ENCODE assay signal across 13 cellular contexts in genomic region chr21:29114765-29115164, GRCh38. TPM values are rescaled to one million over a fixed set of nuclear protein-coding genes. Genes with fewer than 3 reads are reported as not detected.
DNase-seq lines count a peak whose midpoint lies in the region; ATAC-seq and TF ChIP-seq lines count a peak whose summit lies in the region.
"Had no signal": no experiment of that assay in that cellular context is flagged by ENCODE, and none has a peak within 500 bp of the region (broad histone marks: within the 10 kb centered on the region; RNA-seq: fewer than 3 reads in every experiment).

No MANE protein-coding gene starts in this region.

- no CpG with 5 or more reads among the region's 4 CpGs for WGBS in mesendoderm (ENCODE audit: extremely low coverage, insufficient coverage, low lambda C conversion rate)

- peak; percentile 91 for DNase-seq in ELF-1 (ENCODE audit: low read depth, low spot score)
- peak; percentile 82 for DNase-seq in LoVo (ENCODE audit: low spot score)
- no peak for DNase-seq in chondrocyte (ENCODE audit: low spot score)
- peak; percentile 75 for DNase-seq in mesendoderm
- no peak for DNase-seq in COR-L47 (lab: John Stamatoyannopoulos, UW)
- no peak for DNase-seq in stimulated activated CD4-positive, alpha-beta T cell treated with anti-CD3 and anti-CD28 coated beads, Interleukin-4, amount 100 ng/mL, for 1 hour
- no peak for DNase-seq in glutamatergic neuron
- DNase-seq: activated T-cell treated with anti-CD3 and anti-CD28 coated beads for 4 hours, esophagus squamous epithelium, NCI-H2171, WERI-Rb-1 had no signal

- H3K4me3 Mint-ChIP-seq in chondrocyte (ENCODE audit: unreplicated experiment) (no peak overlapping the region), glutamatergic neuron (ENCODE audit: unreplicated experiment) (no peak overlapping the region)

- H3K27ac ChIP-seq in mesendoderm (ENCODE audit: low read depth, low read length) = no peak overlapping the region
- H3K27ac ChIP-seq: cardiac muscle cell, esophagus squamous epithelium, WERI-Rb-1 had no signal

- H3K36me3 Mint-ChIP-seq in chondrocyte (ENCODE audit: low read depth) = no peaks in the 10 kb centered on the region
- no peaks in the 10 kb centered on the region for H3K36me3 Mint-ChIP-seq in glutamatergic neuron (ENCODE audit: unreplicated experiment)

- H3K9ac ChIP-seq in mesendoderm (ENCODE audit: low read length) = no peak overlapping the region

- H4K8ac ChIP-seq in mesendoderm (ENCODE audit: low read depth, low read length) = no peak overlapping the region

- H3K79me1 ChIP-seq in mesendoderm (ENCODE audit: low read length) = no peaks in the 10 kb centered on the region

- no peak overlapping the region for H4K5ac ChIP-seq in mesendoderm (ENCODE audit: low read length)

- no peak overlapping the region for H3K4me2 ChIP-seq in mesendoderm (ENCODE audit: low read length)

- H3K4me1 ChIP-seq in mesendoderm (ENCODE audit: control insufficient read depth, low read depth, low read length) = peaks cover 2% of the 10 kb centered on the region
- H3K4me1 ChIP-seq: esophagus squamous epithelium had no signal

- H3K4me3 ChIP-seq in mesendoderm (ENCODE audit: low read length) = no peak overlapping the region
- H3K4me3 ChIP-seq: cardiac muscle cell, esophagus squamous epithelium had no signal

- H3K27me3 Mint-ChIP-seq in chondrocyte (ENCODE audit: low read depth) = no peaks in the 10 kb centered on the region
- no peaks in the 10 kb centered on the region for H3K27me3 Mint-ChIP-seq in glutamatergic neuron (ENCODE audit: unreplicated experiment)

- TF ChIP-seq CTCF in chondrocyte (IDR thresholded peaks at IDR 0.05) (no peak), glutamatergic neuron (IDR thresholded peaks at IDR 0.05; ENCODE audit: partially characterized antibody, unreplicated experiment) (no peak)

- H3K27ac Mint-ChIP-seq in chondrocyte (ENCODE audit: unreplicated experiment) = peak overlapping the region; percentile 53
- H3K27ac Mint-ChIP-seq in glutamatergic neuron (ENCODE audit: unreplicated experiment) = no peak overlapping the region

- no peak overlapping the region for H2BK120ac ChIP-seq in mesendoderm (ENCODE audit: low read depth, low read length)

- no peak for ATAC-seq in HG03571 (IDR thresholded peaks at IDR 0.05; ENCODE audit: unreplicated experiment)

- H3K4ac ChIP-seq in mesendoderm (ENCODE audit: low read depth, low read length) = no peak overlapping the region

- no peak overlapping the region for H3K23ac ChIP-seq in mesendoderm (ENCODE audit: low read length)

- no peak overlapping the region for H2AK5ac ChIP-seq in mesendoderm (ENCODE audit: low read length)

- H3K9me3 Mint-ChIP-seq in chondrocyte (ENCODE audit: low read depth) (no peaks in the 10 kb centered on the region), glutamatergic neuron (ENCODE audit: unreplicated experiment) (peaks cover 2% of the 10 kb centered on the region)

- no peak overlapping the region for H3K56ac ChIP-seq in mesendoderm (ENCODE audit: low read length)

- H3K79me2 ChIP-seq in mesendoderm (ENCODE audit: control insufficient read depth, insufficient read depth, low read length) = no peaks in the 10 kb centered on the region

- no peaks in the 10 kb centered on the region for H3K36me3 ChIP-seq in mesendoderm (ENCODE audit: control insufficient read depth, insufficient read depth, low read length)
- H3K36me3 ChIP-seq: cardiac muscle cell, esophagus squamous epithelium, WERI-Rb-1 had no signal

- H3K4me1 Mint-ChIP-seq in chondrocyte (ENCODE audit: low read depth) (peaks cover 44% of the 10 kb centered on the region), glutamatergic neuron (ENCODE audit: low read depth, unreplicated experiment) (no peaks in the 10 kb centered on the region)

- H2BK5ac ChIP-seq in mesendoderm (ENCODE audit: low read length) = no peak overlapping the region

- H3K27me3 ChIP-seq in mesendoderm (ENCODE audit: insufficient read depth, low read length, poor library complexity) = no peaks in the 10 kb centered on the region
- H3K27me3 ChIP-seq: cardiac muscle cell, esophagus squamous epithelium had no signal

- H3K18ac ChIP-seq in mesendoderm (ENCODE audit: low read length) = no peak overlapping the region

- H2BK15ac ChIP-seq in mesendoderm (replicated peaks; ENCODE audit: low read depth) = no peak overlapping the region

RNA-seq across cellular contexts. Expression of gene MAP3K7CL, which starts 15.7 kb away (rescaled TPM):
- 12.8 to 99.2 TPM (median 93.1 TPM) in 3 replicates for total RNA-seq in chondrocyte
- polyA plus RNA-seq in mesendoderm (2013, experiment 1 of 2) = 0.03 TPM
- 0.03 TPM for polyA plus RNA-seq in mesendoderm (2013, experiment 2 of 2)
- 1.2 TPM for total RNA-seq in glutamatergic neuron (ENCODE audit: unreplicated experiment)
- polyA plus RNA-seq: cardiac muscle cell had no signal

RNA-seq across cellular contexts. Expression of gene CCT8, which starts 41.3 kb away (rescaled TPM):
- total RNA-seq in chondrocyte = 126 to 132 TPM (median 127 TPM) in 3 replicates
- polyA plus RNA-seq in mesendoderm (2013, experiment 1 of 2) = 356 TPM
- 349 TPM for polyA plus RNA-seq in mesendoderm (2013, experiment 2 of 2)
- total RNA-seq in glutamatergic neuron (ENCODE audit: unreplicated experiment) = 186 TPM

Comparison
In these comparisons a context has a peak if more than half of its experiments do, and no peak if none do; other contexts are left out.
1. DNase-seq: peak in ELF-1 (single experiment), LoVo (single experiment) and mesendoderm (single experiment); none in chondrocyte (single experiment), COR-L47 (single experiment), stimulated activated CD4-positive, alpha-beta T cell treated with anti-CD3 and anti-CD28 coated beads, Interleukin-4, amount 100 ng/mL, for 1 hour (single experiment) and glutamatergic neuron (single experiment).